Comparison of ENCODE assay signal across 1 cellular context in genomic region chr3:155854147-155854940, GRCh38.
A peak's percentile ranks its signal among the peaks of the same experiment; 100 is the strongest.
TF ChIP-seq lines count a peak whose summit lies in the region.

TSS of gene SLC33A1 (minus strand) at chr3:155854427. CDS start at chr3:155853997, 430 bp downstream.

TF ChIP-seq in HepG2, 621 proteins besides CTCF, POLR2A, EP300 and RAD21 (continued from another document and continues in another):
- TF ChIP-seq, protein P1, sequence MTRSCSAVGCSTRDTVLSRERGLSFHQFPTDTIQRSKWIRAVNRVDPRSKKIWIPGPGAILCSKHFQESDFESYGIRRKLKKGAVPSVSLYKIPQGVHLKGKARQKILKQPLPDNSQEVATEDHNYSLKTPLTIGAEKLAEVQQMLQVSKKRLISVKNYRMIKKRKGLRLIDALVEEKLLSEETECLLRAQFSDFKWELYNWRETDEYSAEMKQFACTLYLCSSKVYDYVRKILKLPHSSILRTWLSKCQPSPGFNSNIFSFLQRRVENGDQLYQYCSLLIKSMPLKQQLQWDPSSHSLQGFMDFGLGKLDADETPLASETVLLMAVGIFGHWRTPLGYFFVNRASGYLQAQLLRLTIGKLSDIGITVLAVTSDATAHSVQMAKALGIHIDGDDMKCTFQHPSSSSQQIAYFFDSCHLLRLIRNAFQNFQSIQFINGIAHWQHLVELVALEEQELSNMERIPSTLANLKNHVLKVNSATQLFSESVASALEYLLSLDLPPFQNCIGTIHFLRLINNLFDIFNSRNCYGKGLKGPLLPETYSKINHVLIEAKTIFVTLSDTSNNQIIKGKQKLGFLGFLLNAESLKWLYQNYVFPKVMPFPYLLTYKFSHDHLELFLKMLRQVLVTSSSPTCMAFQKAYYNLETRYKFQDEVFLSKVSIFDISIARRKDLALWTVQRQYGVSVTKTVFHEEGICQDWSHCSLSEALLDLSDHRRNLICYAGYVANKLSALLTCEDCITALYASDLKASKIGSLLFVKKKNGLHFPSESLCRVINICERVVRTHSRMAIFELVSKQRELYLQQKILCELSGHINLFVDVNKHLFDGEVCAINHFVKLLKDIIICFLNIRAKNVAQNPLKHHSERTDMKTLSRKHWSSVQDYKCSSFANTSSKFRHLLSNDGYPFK (CRISPR knock-in tag; IDR thresholded peaks at IDR 0.05; ENCODE audit: borderline replicate concordance), result peak; percentile 93; the same call in 1 of the 2 replicates
- peak; percentile 66; the same call in 1 of the 2 replicates for TF ChIP-seq KDM5B (CRISPR knock-in tag; IDR thresholded peaks at IDR 0.05; ENCODE audit: borderline replicate concordance)
- TF ChIP-seq RCOR2 (CRISPR knock-in tag; IDR thresholded peaks at IDR 0.05), result peak; percentile 72; the same call in 1 of the 2 replicates
- peak; percentile 96 for TF ChIP-seq ZNF670 (CRISPR knock-in tag; IDR thresholded peaks at IDR 0.05; ENCODE audit: borderline replicate concordance)
- TF ChIP-seq, protein P2, sequence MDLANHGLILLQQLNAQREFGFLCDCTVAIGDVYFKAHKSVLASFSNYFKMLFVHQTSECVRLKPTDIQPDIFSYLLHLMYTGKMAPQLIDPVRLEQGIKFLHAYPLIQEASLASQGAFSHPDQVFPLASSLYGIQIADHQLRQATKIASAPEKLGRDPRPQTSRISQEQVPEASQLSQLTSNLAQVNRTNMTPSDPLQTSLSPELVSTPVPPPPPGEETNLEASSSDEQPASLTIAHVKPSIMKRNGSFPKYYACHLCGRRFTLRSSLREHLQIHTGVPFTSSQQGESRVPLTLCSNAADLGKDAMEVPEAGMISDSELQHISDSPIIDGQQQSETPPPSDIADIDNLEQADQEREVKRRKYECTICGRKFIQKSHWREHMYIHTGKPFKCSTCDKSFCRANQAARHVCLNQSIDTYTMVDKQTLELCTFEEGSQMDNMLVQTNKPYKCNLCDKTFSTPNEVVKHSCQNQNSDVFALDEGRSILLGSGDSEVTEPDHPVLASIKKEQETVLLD (CRISPR knock-in tag; IDR thresholded peaks at IDR 0.05; ENCODE audit: low read depth), result peak; percentile 95
- TF ChIP-seq PBX2 (CRISPR knock-in tag; IDR thresholded peaks at IDR 0.05), result peak; percentile 28
- TF ChIP-seq XRCC5 (optimal IDR thresholded peaks at IDR 0.05; ENCODE audit: low read length), result peak; percentile 98
- no peak for TF ChIP-seq SNRNP70 (IDR thresholded peaks at IDR 0.05; ENCODE audit: low read depth, low read length)
- no peak for TF ChIP-seq ZNF546 (CRISPR knock-in tag; conservative IDR thresholded peaks at IDR 0.05)
- TF ChIP-seq FOXA1 (IDR thresholded peaks at IDR 0.05), result no peak
- peak; percentile 18; the same call in 1 of the 2 replicates for TF ChIP-seq FOXA1 (CRISPR knock-in tag; IDR thresholded peaks at IDR 0.05)
- TF ChIP-seq, protein P3, sequence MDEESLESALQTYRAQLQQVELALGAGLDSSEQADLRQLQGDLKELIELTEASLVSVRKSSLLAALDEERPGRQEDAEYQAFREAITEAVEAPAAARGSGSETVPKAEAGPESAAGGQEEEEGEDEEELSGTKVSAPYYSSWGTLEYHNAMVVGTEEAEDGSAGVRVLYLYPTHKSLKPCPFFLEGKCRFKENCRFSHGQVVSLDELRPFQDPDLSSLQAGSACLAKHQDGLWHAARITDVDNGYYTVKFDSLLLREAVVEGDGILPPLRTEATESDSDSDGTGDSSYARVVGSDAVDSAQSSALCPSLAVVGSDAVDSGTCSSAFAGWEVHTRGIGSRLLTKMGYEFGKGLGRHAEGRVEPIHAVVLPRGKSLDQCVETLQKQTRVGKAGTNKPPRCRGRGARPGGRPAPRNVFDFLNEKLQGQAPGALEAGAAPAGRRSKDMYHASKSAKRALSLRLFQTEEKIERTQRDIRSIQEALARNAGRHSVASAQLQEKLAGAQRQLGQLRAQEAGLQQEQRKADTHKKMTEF (CRISPR knock-in tag; IDR thresholded peaks at IDR 0.05), result peak; percentile 99
- no peak for TF ChIP-seq SMARCC2 (IDR thresholded peaks at IDR 0.05)
- peak; percentile 92; the same call in 1 of the 2 replicates for TF ChIP-seq ZNF276 (CRISPR knock-in tag; IDR thresholded peaks at IDR 0.05; ENCODE audit: low read depth)
- no peak for TF ChIP-seq JUNB (CRISPR knock-in tag; IDR thresholded peaks at IDR 0.05; ENCODE audit: borderline replicate concordance)
- peak; percentile 86 for TF ChIP-seq POLR2AphosphoS5 (IDR thresholded peaks at IDR 0.05; ENCODE audit: low read depth, low read length)
- TF ChIP-seq, protein P4, sequence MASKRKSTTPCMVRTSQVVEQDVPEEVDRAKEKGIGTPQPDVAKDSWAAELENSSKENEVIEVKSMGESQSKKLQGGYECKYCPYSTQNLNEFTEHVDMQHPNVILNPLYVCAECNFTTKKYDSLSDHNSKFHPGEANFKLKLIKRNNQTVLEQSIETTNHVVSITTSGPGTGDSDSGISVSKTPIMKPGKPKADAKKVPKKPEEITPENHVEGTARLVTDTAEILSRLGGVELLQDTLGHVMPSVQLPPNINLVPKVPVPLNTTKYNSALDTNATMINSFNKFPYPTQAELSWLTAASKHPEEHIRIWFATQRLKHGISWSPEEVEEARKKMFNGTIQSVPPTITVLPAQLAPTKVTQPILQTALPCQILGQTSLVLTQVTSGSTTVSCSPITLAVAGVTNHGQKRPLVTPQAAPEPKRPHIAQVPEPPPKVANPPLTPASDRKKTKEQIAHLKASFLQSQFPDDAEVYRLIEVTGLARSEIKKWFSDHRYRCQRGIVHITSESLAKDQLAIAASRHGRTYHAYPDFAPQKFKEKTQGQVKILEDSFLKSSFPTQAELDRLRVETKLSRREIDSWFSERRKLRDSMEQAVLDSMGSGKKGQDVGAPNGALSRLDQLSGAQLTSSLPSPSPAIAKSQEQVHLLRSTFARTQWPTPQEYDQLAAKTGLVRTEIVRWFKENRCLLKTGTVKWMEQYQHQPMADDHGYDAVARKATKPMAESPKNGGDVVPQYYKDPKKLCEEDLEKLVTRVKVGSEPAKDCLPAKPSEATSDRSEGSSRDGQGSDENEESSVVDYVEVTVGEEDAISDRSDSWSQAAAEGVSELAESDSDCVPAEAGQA (IDR thresholded peaks at IDR 0.05; ENCODE audit: low read depth), result peak; percentile 82
- TF ChIP-seq, protein P4 (CRISPR knock-in tag; IDR thresholded peaks at IDR 0.05; ENCODE audit: borderline replicate concordance), result no peak
- no peak for TF ChIP-seq STAG1 (CRISPR knock-in tag; IDR thresholded peaks at IDR 0.05)
- no peak; the same call in 1 of the 2 replicates for TF ChIP-seq NR2F6 (IDR thresholded peaks at IDR 0.05)
- TF ChIP-seq NR2F6 (CRISPR knock-in tag; IDR thresholded peaks at IDR 0.05), result peak; percentile 25; the same call in 1 of the 2 replicates
- TF ChIP-seq POGK (CRISPR knock-in tag; conservative IDR thresholded peaks at IDR 0.05), result peak; percentile 77
- peak; percentile 98 for TF ChIP-seq GATAD1 (CRISPR knock-in tag; IDR thresholded peaks at IDR 0.05)
- no peak for TF ChIP-seq ZNF841 (CRISPR knock-in tag; IDR thresholded peaks at IDR 0.05; ENCODE audit: borderline replicate concordance)
- TF ChIP-seq FOXM1 (CRISPR knock-in tag; IDR thresholded peaks at IDR 0.05), result no peak
- TF ChIP-seq ZNF563 (CRISPR knock-in tag; IDR thresholded peaks at IDR 0.05), result peak; percentile 65
- TF ChIP-seq, protein P5, sequence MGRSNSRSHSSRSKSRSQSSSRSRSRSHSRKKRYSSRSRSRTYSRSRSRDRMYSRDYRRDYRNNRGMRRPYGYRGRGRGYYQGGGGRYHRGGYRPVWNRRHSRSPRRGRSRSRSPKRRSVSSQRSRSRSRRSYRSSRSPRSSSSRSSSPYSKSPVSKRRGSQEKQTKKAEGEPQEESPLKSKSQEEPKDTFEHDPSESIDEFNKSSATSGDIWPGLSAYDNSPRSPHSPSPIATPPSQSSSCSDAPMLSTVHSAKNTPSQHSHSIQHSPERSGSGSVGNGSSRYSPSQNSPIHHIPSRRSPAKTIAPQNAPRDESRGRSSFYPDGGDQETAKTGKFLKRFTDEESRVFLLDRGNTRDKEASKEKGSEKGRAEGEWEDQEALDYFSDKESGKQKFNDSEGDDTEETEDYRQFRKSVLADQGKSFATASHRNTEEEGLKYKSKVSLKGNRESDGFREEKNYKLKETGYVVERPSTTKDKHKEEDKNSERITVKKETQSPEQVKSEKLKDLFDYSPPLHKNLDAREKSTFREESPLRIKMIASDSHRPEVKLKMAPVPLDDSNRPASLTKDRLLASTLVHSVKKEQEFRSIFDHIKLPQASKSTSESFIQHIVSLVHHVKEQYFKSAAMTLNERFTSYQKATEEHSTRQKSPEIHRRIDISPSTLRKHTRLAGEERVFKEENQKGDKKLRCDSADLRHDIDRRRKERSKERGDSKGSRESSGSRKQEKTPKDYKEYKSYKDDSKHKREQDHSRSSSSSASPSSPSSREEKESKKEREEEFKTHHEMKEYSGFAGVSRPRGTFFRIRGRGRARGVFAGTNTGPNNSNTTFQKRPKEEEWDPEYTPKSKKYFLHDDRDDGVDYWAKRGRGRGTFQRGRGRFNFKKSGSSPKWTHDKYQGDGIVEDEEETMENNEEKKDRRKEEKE (IDR thresholded peaks at IDR 0.05), result no peak
- no peak for TF ChIP-seq TBP (CRISPR knock-in tag; IDR thresholded peaks at IDR 0.05)
- TF ChIP-seq MTERF4 (CRISPR knock-in tag; IDR thresholded peaks at IDR 0.05), result no peak; the same call in 1 of the 2 replicates
- no peak for TF ChIP-seq ZNF660 (CRISPR knock-in tag; IDR thresholded peaks at IDR 0.05; ENCODE audit: borderline replicate concordance, low read depth)
- no peak for TF ChIP-seq AKAP8 (CRISPR knock-in tag; IDR thresholded peaks at IDR 0.05)
- TF ChIP-seq ZNF124 (CRISPR knock-in tag; IDR thresholded peaks at IDR 0.05), result peak; percentile 98
- peak; percentile 95 for TF ChIP-seq CBFB (CRISPR knock-in tag; IDR thresholded peaks at IDR 0.05)
- TF ChIP-seq GFI1 (CRISPR knock-in tag; IDR thresholded peaks at IDR 0.05; ENCODE audit: borderline replicate concordance), result peak; percentile 88
- TF ChIP-seq TFDP2 (CRISPR knock-in tag; IDR thresholded peaks at IDR 0.05), result peak; percentile 87
